In the genomic region with DNA sequence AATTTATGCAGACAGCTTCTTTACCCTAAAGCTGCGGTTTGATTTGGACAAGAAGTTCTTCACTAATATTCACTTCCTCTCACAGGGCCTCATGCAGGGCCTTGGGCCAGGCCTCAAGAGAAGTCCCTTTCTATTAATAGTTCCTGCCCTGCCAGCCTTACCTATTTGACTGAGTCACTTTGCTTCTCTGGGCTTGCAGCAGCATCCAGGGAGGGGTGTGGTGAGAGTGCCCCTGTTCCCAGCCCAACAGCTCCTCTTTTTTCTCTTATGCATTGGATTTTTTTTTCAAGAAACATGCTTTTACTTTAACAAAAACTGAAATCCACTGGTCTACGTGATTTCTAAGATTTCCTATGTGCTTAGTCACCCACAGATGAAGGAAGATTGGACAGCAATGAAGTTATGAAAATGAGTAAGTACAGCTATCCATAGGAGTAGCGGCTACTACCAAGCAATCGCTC, we compare ENCODE assay signal across 2 cellular contexts.
A peak's percentile ranks its signal among the peaks of the same experiment; 100 is the strongest.
TF ChIP-seq lines count a peak whose summit lies in the region.

No MANE protein-coding gene starts in this region.

TF ChIP-seq in SK-N-SH, 30 proteins besides CTCF, POLR2A, EP300 and RAD21 (continued from another document):
- TF ChIP-seq, protein P1, sequence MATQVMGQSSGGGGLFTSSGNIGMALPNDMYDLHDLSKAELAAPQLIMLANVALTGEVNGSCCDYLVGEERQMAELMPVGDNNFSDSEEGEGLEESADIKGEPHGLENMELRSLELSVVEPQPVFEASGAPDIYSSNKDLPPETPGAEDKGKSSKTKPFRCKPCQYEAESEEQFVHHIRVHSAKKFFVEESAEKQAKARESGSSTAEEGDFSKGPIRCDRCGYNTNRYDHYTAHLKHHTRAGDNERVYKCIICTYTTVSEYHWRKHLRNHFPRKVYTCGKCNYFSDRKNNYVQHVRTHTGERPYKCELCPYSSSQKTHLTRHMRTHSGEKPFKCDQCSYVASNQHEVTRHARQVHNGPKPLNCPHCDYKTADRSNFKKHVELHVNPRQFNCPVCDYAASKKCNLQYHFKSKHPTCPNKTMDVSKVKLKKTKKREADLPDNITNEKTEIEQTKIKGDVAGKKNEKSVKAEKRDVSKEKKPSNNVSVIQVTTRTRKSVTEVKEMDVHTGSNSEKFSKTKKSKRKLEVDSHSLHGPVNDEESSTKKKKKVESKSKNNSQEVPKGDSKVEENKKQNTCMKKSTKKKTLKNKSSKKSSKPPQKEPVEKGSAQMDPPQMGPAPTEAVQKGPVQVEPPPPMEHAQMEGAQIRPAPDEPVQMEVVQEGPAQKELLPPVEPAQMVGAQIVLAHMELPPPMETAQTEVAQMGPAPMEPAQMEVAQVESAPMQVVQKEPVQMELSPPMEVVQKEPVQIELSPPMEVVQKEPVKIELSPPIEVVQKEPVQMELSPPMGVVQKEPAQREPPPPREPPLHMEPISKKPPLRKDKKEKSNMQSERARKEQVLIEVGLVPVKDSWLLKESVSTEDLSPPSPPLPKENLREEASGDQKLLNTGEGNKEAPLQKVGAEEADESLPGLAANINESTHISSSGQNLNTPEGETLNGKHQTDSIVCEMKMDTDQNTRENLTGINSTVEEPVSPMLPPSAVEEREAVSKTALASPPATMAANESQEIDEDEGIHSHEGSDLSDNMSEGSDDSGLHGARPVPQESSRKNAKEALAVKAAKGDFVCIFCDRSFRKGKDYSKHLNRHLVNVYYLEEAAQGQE (IDR thresholded peaks at IDR 0.05; ENCODE audit: low read depth, low read length): no peak
- no peak for TF ChIP-seq ELF1 (IDR thresholded peaks at IDR 0.05)
- TF ChIP-seq, protein P2, sequence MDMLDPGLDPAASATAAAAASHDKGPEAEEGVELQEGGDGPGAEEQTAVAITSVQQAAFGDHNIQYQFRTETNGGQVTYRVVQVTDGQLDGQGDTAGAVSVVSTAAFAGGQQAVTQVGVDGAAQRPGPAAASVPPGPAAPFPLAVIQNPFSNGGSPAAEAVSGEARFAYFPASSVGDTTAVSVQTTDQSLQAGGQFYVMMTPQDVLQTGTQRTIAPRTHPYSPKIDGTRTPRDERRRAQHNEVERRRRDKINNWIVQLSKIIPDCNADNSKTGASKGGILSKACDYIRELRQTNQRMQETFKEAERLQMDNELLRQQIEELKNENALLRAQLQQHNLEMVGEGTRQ (IDR thresholded peaks at IDR 0.05; ENCODE audit: borderline replicate concordance, low read depth, low read length): no peak
- TF ChIP-seq FOSL2 (IDR thresholded peaks at IDR 0.05; ENCODE audit: borderline replicate concordance, low read depth): peak; percentile 34
- TF ChIP-seq, protein P3, sequence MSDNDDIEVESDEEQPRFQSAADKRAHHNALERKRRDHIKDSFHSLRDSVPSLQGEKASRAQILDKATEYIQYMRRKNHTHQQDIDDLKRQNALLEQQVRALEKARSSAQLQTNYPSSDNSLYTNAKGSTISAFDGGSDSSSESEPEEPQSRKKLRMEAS (IDR thresholded peaks at IDR 0.05; ENCODE audit: low read depth): 0 out of 2 replicates have a peak, but pooled peaks have one; percentile 27
- no peak for TF ChIP-seq RXRA (IDR thresholded peaks at IDR 0.05; ENCODE audit: borderline replicate concordance, low read depth)
- TF ChIP-seq CHD2 (IDR thresholded peaks at IDR 0.05; ENCODE audit: low read length, partially characterized antibody): no peak
- TF ChIP-seq, protein P4, sequence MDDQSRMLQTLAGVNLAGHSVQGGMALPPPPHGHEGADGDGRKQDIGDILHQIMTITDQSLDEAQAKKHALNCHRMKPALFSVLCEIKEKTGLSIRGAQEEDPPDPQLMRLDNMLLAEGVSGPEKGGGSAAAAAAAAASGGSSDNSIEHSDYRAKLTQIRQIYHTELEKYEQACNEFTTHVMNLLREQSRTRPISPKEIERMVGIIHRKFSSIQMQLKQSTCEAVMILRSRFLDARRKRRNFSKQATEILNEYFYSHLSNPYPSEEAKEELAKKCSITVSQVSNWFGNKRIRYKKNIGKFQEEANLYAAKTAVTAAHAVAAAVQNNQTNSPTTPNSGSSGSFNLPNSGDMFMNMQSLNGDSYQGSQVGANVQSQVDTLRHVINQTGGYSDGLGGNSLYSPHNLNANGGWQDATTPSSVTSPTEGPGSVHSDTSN (IDR thresholded peaks at IDR 0.05): peak; percentile 4; the same call in 1 of the 2 replicates
- TF ChIP-seq JUND (IDR thresholded peaks at IDR 0.05): 0 out of 2 replicates have a peak, but pooled peaks have one; percentile 12
- no peak for TF ChIP-seq NFIC (IDR thresholded peaks at IDR 0.05; ENCODE audit: borderline replicate concordance)
- no peak for TF ChIP-seq MXI1 (IDR thresholded peaks at IDR 0.05; ENCODE audit: low read depth, low read length)
- TF ChIP-seq, protein P5, sequence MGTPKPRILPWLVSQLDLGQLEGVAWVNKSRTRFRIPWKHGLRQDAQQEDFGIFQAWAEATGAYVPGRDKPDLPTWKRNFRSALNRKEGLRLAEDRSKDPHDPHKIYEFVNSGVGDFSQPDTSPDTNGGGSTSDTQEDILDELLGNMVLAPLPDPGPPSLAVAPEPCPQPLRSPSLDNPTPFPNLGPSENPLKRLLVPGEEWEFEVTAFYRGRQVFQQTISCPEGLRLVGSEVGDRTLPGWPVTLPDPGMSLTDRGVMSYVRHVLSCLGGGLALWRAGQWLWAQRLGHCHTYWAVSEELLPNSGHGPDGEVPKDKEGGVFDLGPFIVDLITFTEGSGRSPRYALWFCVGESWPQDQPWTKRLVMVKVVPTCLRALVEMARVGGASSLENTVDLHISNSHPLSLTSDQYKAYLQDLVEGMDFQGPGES (IDR thresholded peaks at IDR 0.05; ENCODE audit: low read depth, low read length): no peak

TF ChIP-seq in SK-N-SH treated with all-trans-retinoic acid at 6 μM for 48 hours, 23 proteins besides CTCF, POLR2A, EP300 and RAD21 (continued from another document):
- TF ChIP-seq, protein P6, sequence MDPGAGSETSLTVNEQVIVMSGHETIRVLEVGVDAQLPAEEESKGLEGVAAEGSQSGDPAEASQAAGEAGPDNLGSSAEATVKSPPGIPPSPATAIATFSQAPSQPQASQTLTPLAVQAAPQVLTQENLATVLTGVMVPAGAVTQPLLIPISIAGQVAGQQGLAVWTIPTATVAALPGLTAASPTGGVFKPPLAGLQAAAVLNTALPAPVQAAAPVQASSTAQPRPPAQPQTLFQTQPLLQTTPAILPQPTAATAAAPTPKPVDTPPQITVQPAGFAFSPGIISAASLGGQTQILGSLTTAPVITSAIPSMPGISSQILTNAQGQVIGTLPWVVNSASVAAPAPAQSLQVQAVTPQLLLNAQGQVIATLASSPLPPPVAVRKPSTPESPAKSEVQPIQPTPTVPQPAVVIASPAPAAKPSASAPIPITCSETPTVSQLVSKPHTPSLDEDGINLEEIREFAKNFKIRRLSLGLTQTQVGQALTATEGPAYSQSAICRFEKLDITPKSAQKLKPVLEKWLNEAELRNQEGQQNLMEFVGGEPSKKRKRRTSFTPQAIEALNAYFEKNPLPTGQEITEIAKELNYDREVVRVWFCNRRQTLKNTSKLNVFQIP (CRISPR knock-in tag; IDR thresholded peaks at IDR 0.05; ENCODE audit: borderline replicate concordance, low read depth): no peak
- TF ChIP-seq, protein P7, sequence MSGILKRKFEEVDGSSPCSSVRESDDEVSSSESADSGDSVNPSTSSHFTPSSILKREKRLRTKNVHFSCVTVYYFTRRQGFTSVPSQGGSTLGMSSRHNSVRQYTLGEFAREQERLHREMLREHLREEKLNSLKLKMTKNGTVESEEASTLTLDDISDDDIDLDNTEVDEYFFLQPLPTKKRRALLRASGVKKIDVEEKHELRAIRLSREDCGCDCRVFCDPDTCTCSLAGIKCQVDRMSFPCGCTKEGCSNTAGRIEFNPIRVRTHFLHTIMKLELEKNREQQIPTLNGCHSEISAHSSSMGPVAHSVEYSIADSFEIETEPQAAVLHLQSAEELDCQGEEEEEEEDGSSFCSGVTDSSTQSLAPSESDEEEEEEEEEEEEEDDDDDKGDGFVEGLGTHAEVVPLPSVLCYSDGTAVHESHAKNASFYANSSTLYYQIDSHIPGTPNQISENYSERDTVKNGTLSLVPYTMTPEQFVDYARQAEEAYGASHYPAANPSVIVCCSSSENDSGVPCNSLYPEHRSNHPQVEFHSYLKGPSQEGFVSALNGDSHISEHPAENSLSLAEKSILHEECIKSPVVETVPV (CRISPR knock-in tag; IDR thresholded peaks at IDR 0.05): no peak
- TF ChIP-seq, protein P8, sequence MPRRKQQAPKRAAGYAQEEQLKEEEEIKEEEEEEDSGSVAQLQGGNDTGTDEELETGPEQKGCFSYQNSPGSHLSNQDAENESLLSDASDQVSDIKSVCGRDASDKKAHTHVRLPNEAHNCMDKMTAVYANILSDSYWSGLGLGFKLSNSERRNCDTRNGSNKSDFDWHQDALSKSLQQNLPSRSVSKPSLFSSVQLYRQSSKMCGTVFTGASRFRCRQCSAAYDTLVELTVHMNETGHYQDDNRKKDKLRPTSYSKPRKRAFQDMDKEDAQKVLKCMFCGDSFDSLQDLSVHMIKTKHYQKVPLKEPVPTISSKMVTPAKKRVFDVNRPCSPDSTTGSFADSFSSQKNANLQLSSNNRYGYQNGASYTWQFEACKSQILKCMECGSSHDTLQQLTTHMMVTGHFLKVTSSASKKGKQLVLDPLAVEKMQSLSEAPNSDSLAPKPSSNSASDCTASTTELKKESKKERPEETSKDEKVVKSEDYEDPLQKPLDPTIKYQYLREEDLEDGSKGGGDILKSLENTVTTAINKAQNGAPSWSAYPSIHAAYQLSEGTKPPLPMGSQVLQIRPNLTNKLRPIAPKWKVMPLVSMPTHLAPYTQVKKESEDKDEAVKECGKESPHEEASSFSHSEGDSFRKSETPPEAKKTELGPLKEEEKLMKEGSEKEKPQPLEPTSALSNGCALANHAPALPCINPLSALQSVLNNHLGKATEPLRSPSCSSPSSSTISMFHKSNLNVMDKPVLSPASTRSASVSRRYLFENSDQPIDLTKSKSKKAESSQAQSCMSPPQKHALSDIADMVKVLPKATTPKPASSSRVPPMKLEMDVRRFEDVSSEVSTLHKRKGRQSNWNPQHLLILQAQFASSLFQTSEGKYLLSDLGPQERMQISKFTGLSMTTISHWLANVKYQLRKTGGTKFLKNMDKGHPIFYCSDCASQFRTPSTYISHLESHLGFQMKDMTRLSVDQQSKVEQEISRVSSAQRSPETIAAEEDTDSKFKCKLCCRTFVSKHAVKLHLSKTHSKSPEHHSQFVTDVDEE (CRISPR knock-in tag; IDR thresholded peaks at IDR 0.05): no peak
- TF ChIP-seq, protein P9, sequence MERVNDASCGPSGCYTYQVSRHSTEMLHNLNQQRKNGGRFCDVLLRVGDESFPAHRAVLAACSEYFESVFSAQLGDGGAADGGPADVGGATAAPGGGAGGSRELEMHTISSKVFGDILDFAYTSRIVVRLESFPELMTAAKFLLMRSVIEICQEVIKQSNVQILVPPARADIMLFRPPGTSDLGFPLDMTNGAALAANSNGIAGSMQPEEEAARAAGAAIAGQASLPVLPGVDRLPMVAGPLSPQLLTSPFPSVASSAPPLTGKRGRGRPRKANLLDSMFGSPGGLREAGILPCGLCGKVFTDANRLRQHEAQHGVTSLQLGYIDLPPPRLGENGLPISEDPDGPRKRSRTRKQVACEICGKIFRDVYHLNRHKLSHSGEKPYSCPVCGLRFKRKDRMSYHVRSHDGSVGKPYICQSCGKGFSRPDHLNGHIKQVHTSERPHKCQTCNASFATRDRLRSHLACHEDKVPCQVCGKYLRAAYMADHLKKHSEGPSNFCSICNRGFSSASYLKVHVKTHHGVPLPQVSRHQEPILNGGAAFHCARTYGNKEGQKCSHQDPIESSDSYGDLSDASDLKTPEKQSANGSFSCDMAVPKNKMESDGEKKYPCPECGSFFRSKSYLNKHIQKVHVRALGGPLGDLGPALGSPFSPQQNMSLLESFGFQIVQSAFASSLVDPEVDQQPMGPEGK (CRISPR knock-in tag; IDR thresholded peaks at IDR 0.05; ENCODE audit: borderline replicate concordance): no peak
